In the genomic region with DNA sequence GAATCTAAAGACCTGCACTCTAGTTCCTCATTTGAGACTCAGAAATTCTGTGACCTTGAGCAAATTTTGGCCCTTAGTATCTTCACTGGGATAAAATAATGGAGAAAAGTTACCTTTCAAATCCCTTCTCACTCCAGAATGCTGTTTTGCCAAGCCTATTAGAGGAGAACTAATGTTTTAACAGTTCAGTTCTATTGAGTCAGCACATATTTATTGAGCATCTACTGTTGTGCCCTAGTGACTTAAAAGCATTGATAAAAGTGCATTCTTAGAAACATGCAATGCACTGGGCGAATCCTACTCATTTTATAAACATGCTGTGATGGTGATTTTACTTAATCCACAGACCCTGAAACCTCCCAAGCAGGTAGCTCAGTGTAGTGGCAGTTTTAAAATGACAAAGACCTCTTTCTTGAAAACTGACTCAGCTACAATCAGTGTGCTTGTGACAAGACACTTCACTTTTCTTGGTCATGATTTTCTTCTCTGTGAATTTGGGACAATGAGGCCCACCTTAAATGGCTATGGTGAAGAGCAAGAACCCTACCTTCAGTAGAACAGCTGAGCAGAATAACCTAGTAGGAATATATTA, we compare ENCODE assay signal across 22 cellular contexts.
A peak's percentile ranks its signal among the peaks of the same experiment; 100 is the strongest.
DNase-seq lines count a peak whose midpoint lies in the region; ATAC-seq, FAIRE-seq and TF ChIP-seq lines count a peak whose summit lies in the region.
"Had no signal": no experiment of that assay in that cellular context is flagged by ENCODE, and none has a peak within 500 bp of the region (broad histone marks: within the 10 kb centered on the region; RNA-seq: fewer than 3 reads in every experiment).

No MANE protein-coding gene starts in this region.

- no peaks in the 10 kb centered on the region for H3K27me3 Mint-ChIP-seq in H9 (ENCODE audit: low read depth)

- no peak overlapping the region for H3T11ph ChIP-seq in H9 (ENCODE audit: low read length)

- no peak overlapping the region for H3K4me2 ChIP-seq in H9 (ENCODE audit: insufficient read depth, insufficient read length, low read length)
- H3K4me2 ChIP-seq in OCI-LY3 (ENCODE audit: low read length), result peak overlapping the region; percentile 27

- TF ChIP-seq POLR2A in GM12891 (IDR thresholded peaks at IDR 0.05; ENCODE audit: low read depth, low read length), result no peak

- peaks cover 0 to 6% (median 2%) of the 10 kb centered on the region in 3 experiments; a peak in 1 of 7 replicates for H3K36me3 Mint-ChIP-seq in H9 (ENCODE audit: insufficient read depth in 1 of 3, low read depth in 3 of 3)
- H3K36me3 Mint-ChIP-seq: CD8-positive, alpha-beta T cell had no signal

- 0 out of 2 replicates have a peak, but pooled peaks cover 6% of the 10 kb centered on the region for H3K4me1 ChIP-seq in H9 (ENCODE audit: insufficient read depth, low read length)
- H3K4me1 ChIP-seq in OCI-LY3 (ENCODE audit: low read length), result peaks cover 35% of the 10 kb centered on the region
- peaks cover 18% of the 10 kb centered on the region for H3K4me1 ChIP-seq in foreskin keratinocyte

- H3K79me2 ChIP-seq in H9 (ENCODE audit: insufficient read depth, low read length) (no peaks in the 10 kb centered on the region), OCI-LY3 (ENCODE audit: low read length) (no peaks in the 10 kb centered on the region)

- no peaks in the 10 kb centered on the region for H3K79me1 ChIP-seq in H9 (ENCODE audit: insufficient read depth, low read depth, low read length, poor library complexity, severe bottlenecking)

- H4K8ac ChIP-seq in H9 (replicated peaks; ENCODE audit: insufficient read length, low read depth, low read length), result no peak overlapping the region

- no peak overlapping the region for H3K4me3 Mint-ChIP-seq in H9
- H3K4me3 Mint-ChIP-seq: B cell; CD8-positive, alpha-beta T cell had no signal

- H3K27ac ChIP-seq in H9 (ENCODE audit: insufficient read length, low read depth, low read length) (no peak overlapping the region), OCI-LY3 (ENCODE audit: low read length) (no peak overlapping the region), foreskin keratinocyte (peak overlapping the region; percentile 11)
- H3K27ac ChIP-seq: C4-2B, SK-N-MC had no signal

- H3K4ac ChIP-seq in H9 (ENCODE audit: low read depth, low read length), result no peak overlapping the region

- no peak overlapping the region for H3K56ac ChIP-seq in H9 (ENCODE audit: insufficient read length, low read depth, low read length)

- TF ChIP-seq CTCF in H9 (conservative IDR thresholded peaks at IDR 0.05) (no peak), OCI-LY3 (IDR thresholded peaks at IDR 0.05; ENCODE audit: low read depth, low read length) (no peak), foreskin keratinocyte (conservative IDR thresholded peaks at IDR 0.05) (no peak)

- no peak for DNase-seq in GM12891 (ENCODE audit: insufficient read length, low spot score)
- no peak for DNase-seq in H9
- no peak for DNase-seq in foreskin keratinocyte
- DNase-seq in NCI-H2227 (lab: John Stamatoyannopoulos, UW; ENCODE audit: unreplicated experiment), result no peak
- no peak for DNase-seq in NCI-H2029 treated with DMSO at 0.1 percent for 48 hours (lab: John Stamatoyannopoulos, UW)
- no peak for DNase-seq in NK-92 treated with Interleukin-12 subunit alpha and Interleukin-12 subunit beta, amount 100 ng/mL, for 24 hours (lab: John Stamatoyannopoulos, UW)
- no peak for DNase-seq in effector CD8-positive, alpha-beta T cell (lab: John Stamatoyannopoulos, UW)
- DNase-seq: Caco-2; CD8-positive, alpha-beta T cell; HCEC 1CT; Kasumi-1; NCI-H1105 treated with DMSO at 0.1 percent for 48 hours; NCI-H146; NCI-H1930; NCI-H526 treated with DMSO at 0.1 percent for 48 hours; SIG-M5 had no signal

- no peak overlapping the region for H2BK120ac ChIP-seq in H9 (ENCODE audit: low read depth, low read length, poor library complexity, severe bottlenecking)

- no peak overlapping the region for H2BK5ac ChIP-seq in H9 (ENCODE audit: insufficient read length, low read length)

- H3K27me3 ChIP-seq in H9 (ENCODE audit: insufficient read depth, low read length), result no peaks in the 10 kb centered on the region
- H3K27me3 ChIP-seq in OCI-LY3 (ENCODE audit: low read depth, low read length), result no peaks in the 10 kb centered on the region
- H3K27me3 ChIP-seq in foreskin keratinocyte, result no peaks in the 10 kb centered on the region

- H3K36me3 ChIP-seq in OCI-LY3 (replicated peaks; ENCODE audit: low read depth, low read length), result no peaks in the 10 kb centered on the region

- ATAC-seq in foreskin keratinocyte, result no peak
- ATAC-seq: CD8-positive, alpha-beta T cell had no signal

- H3K4me1 Mint-ChIP-seq in H9, result peaks cover 15 to 16% of the 10 kb centered on the region in 2 experiments

- no peak overlapping the region for H3K4me3 ChIP-seq in OCI-LY3 (ENCODE audit: low read length)
- H3K4me3 ChIP-seq: SK-N-MC had no signal

- no peaks in the 10 kb centered on the region for H3K9me3 ChIP-seq in H9 (ENCODE audit: control insufficient read depth, low read depth, low read length)
- H3K9me3 ChIP-seq in OCI-LY3 (ENCODE audit: insufficient read depth, low read length), result no peaks in the 10 kb centered on the region
- H3K9me3 ChIP-seq: Caco-2 had no signal

- peak; percentile 43 for FAIRE-seq in GM12891 (lab: Jason Lieb, UNC)
- FAIRE-seq: G401.6, RCC 7860 had no signal

- H3K23me2 ChIP-seq in H9 (ENCODE audit: insufficient read length, low read depth, low read length, poor library complexity, severe bottlenecking), result no peaks in the 10 kb centered on the region

- no peak overlapping the region for H4K91ac ChIP-seq in H9 (ENCODE audit: insufficient read length, low read depth, low read length)

- H2AFZ ChIP-seq in H9 (ENCODE audit: low read length), result peak overlapping the region; percentile 15
- no peak overlapping the region for H2AFZ ChIP-seq in OCI-LY3 (ENCODE audit: low read depth, low read length)

- H2AK5ac ChIP-seq in H9 (ENCODE audit: insufficient read length, low read length), result no peak overlapping the region

- H3K14ac ChIP-seq in H9 (ENCODE audit: insufficient read depth, low read length), result no peak overlapping the region

- H3K9ac ChIP-seq in H9 (ENCODE audit: extremely low read depth, insufficient read length, low read length) (no peak overlapping the region), OCI-LY3 (ENCODE audit: low read length) (no peak overlapping the region)

- no peak overlapping the region for H2BK15ac ChIP-seq in H9 (ENCODE audit: low read depth, low read length)

- H3K23ac ChIP-seq in H9 (ENCODE audit: insufficient read length, low read depth, low read length), result no peak overlapping the region

- peak overlapping the region in 2 of 3 experiments; percentile 9 to 80; a peak in 2 of 7 replicates for H3K27ac Mint-ChIP-seq in H9
- H3K27ac Mint-ChIP-seq: B cell; CD8-positive, alpha-beta T cell had no signal

- H3K9me3 Mint-ChIP-seq in H9, result no peaks in the 10 kb centered on the region; a peak in 1 of 5 replicates
- H3K9me3 Mint-ChIP-seq: CD8-positive, alpha-beta T cell had no signal

- no peak overlapping the region for H3K18ac ChIP-seq in H9 (ENCODE audit: insufficient read length, low read depth, low read length)

- no peak overlapping the region for H2BK12ac ChIP-seq in H9 (ENCODE audit: insufficient read length, low read depth, low read length)

- no peak overlapping the region for H2BK20ac ChIP-seq in H9 (ENCODE audit: low read depth, low read length, poor library complexity, severe bottlenecking)

- no peaks in the 10 kb centered on the region for H4K20me1 ChIP-seq in H9 (ENCODE audit: control insufficient read depth, insufficient read depth, insufficient read length)
- no peaks in the 10 kb centered on the region for H4K20me1 ChIP-seq in OCI-LY3 (ENCODE audit: insufficient read depth, low read length)

- WGBS in H9 (ENCODE audit: extremely low coverage, insufficient read length, low lambda C conversion rate), result no CpG with 5 or more reads among the region's 1 CpG

- no peak overlapping the region for H4K5ac ChIP-seq in H9 (ENCODE audit: insufficient read length, low read depth, low read length)

TF ChIP-seq in GM12891, 5 proteins besides CTCF, POLR2A, EP300 and RAD21:
- no peak for TF ChIP-seq PAX5 (IDR thresholded peaks at IDR 0.05; ENCODE audit: insufficient read depth, low read length, severe bottlenecking)
- 0 out of 2 replicates have a peak, but pooled peaks have one; percentile 39 for TF ChIP-seq SPI1 (IDR thresholded peaks at IDR 0.05; ENCODE audit: low read depth, low read length)
